17 cellular contexts compared by ENCODE assay signal in genomic region chr14:76073732-76074131, GRCh38.
DNase-seq lines count a peak whose midpoint lies in the region; ATAC-seq and TF ChIP-seq lines count a peak whose summit lies in the region.
"Had no signal": no experiment of that assay in that cellular context is flagged by ENCODE, and none has a peak within 500 bp of the region (broad histone marks: within the 10 kb centered on the region; RNA-seq: fewer than 3 reads in every experiment).

No MANE protein-coding gene starts in this region.

- DNase-seq in BE2C: peak; percentile 72
- peak; percentile 95 for DNase-seq in SK-N-DZ (ENCODE audit: low spot score)
- DNase-seq in left kidney (ENCODE audit: low read depth, low spot score): peak; percentile 62
- DNase-seq in kidney tubule cell (ENCODE audit: low spot score): no peak
- DNase-seq in T-helper 9 cell: no peak
- no peak for DNase-seq in putamen (ENCODE audit: low spot score)
- DNase-seq: 8988T; ACHN; Caco-2; Calu3; CD4-positive, alpha-beta T cell; CD8-positive, alpha-beta T cell; DMS79 treated with DMSO at 0.1 percent for 48 hours; GF-D8 had no signal

- no peaks in the 10 kb centered on the region for H3K9me3 ChIP-seq in BE2C
- H3K9me3 ChIP-seq: BLaER1 treated with 17β-estradiol and CSF1 and Interleukin-3, amounts not matched to agents 10 nM and 100 nM; Caco-2 had no signal

- peaks cover 11% of the 10 kb centered on the region for H3K4me1 ChIP-seq in BE2C
- H3K4me1 ChIP-seq: BLaER1 treated with 17β-estradiol and CSF1 and Interleukin-3, amounts not matched to agents 10 nM and 100 nM; Caco-2 had no signal

- ATAC-seq in SK-N-SH treated with all-trans-retinoic acid at 6 μM for 48 hours: no peak
- no peak for ATAC-seq in HG03520 (IDR thresholded peaks at IDR 0.05; ENCODE audit: unreplicated experiment)
- ATAC-seq: CD8-positive, alpha-beta T cell had no signal

- no peaks in the 10 kb centered on the region for H3K27me3 ChIP-seq in BE2C
- H3K27me3 ChIP-seq: BLaER1 treated with 17β-estradiol and CSF1 and Interleukin-3, amounts not matched to agents 10 nM and 100 nM had no signal

- H3K4me3 ChIP-seq in BE2C (ENCODE audit: low read depth, low read length): 0 out of 2 replicates have a peak overlapping the region, but pooled peaks have one; percentile 4
- H3K4me3 ChIP-seq: BLaER1 treated with 17β-estradiol and CSF1 and Interleukin-3, amounts not matched to agents 10 nM and 100 nM had no signal

- TF ChIP-seq CTCF in BE2C (IDR thresholded peaks at IDR 0.05; ENCODE audit: low read depth, low read length): no peak

- no peaks in the 10 kb centered on the region for H3K36me3 ChIP-seq in BE2C
- H3K36me3 ChIP-seq: BLaER1 treated with 17β-estradiol and CSF1 and Interleukin-3, amounts not matched to agents 10 nM and 100 nM had no signal

TF ChIP-seq in SK-N-SH treated with all-trans-retinoic acid at 6 μM for 48 hours, 23 proteins besides CTCF, POLR2A, EP300 and RAD21:
- TF ChIP-seq TCF4 (CRISPR knock-in tag; IDR thresholded peaks at IDR 0.05; ENCODE audit: borderline replicate concordance) (peak; percentile 90), ISL1 (CRISPR knock-in tag; IDR thresholded peaks at IDR 0.05) (no peak)

Comparison
In these comparisons a context has a peak if more than half of its experiments do, and no peak if none do; other contexts are left out.
1. DNase-seq: peak in BE2C (single experiment), SK-N-DZ (single experiment) and left kidney (single experiment); none in kidney tubule cell (single experiment), T-helper 9 cell (single experiment) and putamen (single experiment).